In the genomic region with DNA sequence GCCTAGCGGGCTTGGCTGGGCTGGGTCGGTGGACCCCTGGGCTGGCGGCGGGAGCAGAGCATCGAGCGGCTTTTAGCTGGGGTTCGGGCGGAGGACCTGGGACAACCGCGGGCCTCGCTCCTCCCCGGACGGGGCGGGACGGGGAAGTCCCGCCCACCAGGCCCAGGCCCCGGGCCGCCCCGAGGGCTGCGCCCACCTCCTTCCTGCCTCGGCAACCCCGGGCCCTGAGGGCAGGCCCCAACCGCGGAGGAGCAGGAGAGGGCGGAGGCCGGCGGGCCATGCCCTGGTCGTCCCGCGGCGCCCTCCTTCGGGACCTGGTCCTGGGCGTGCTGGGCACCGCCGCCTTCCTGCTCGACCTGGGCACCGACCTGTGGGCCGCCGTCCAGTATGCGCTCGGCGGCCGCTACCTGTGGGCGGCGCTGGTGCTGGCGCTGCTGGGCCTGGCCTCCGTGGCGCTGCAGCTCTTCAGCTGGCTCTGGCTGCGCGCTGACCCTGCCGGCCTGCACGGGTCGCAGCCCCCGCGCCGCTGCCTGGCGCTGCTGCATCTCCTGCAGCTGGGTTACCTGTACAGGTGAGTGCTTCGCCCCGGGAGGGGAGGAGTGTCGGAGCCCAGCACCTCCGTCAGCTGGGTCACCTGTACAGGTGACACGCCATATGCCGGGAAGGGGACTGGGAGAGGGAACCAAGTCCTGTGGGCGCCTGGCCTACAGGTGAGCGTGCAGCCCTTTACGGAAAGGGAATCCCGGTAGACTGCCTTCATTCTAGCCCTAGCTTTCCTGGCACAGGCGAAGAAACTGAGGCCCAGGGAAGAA, we compare ENCODE assay signal across 1 cellular context.
TF ChIP-seq lines count a peak whose summit lies in the region.

A gene with protein sequence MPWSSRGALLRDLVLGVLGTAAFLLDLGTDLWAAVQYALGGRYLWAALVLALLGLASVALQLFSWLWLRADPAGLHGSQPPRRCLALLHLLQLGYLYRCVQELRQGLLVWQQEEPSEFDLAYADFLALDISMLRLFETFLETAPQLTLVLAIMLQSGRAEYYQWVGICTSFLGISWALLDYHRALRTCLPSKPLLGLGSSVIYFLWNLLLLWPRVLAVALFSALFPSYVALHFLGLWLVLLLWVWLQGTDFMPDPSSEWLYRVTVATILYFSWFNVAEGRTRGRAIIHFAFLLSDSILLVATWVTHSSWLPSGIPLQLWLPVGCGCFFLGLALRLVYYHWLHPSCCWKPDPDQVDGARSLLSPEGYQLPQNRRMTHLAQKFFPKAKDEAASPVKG (plus strand): TSS at position 182 of the 812 bp plus-strand sequence. CDS start 97 bp downstream, at position 279.

TF ChIP-seq in HepG2, 621 proteins besides CTCF, POLR2A, EP300 and RAD21 (continued from another document and continues in another):
- TF ChIP-seq, protein P1, sequence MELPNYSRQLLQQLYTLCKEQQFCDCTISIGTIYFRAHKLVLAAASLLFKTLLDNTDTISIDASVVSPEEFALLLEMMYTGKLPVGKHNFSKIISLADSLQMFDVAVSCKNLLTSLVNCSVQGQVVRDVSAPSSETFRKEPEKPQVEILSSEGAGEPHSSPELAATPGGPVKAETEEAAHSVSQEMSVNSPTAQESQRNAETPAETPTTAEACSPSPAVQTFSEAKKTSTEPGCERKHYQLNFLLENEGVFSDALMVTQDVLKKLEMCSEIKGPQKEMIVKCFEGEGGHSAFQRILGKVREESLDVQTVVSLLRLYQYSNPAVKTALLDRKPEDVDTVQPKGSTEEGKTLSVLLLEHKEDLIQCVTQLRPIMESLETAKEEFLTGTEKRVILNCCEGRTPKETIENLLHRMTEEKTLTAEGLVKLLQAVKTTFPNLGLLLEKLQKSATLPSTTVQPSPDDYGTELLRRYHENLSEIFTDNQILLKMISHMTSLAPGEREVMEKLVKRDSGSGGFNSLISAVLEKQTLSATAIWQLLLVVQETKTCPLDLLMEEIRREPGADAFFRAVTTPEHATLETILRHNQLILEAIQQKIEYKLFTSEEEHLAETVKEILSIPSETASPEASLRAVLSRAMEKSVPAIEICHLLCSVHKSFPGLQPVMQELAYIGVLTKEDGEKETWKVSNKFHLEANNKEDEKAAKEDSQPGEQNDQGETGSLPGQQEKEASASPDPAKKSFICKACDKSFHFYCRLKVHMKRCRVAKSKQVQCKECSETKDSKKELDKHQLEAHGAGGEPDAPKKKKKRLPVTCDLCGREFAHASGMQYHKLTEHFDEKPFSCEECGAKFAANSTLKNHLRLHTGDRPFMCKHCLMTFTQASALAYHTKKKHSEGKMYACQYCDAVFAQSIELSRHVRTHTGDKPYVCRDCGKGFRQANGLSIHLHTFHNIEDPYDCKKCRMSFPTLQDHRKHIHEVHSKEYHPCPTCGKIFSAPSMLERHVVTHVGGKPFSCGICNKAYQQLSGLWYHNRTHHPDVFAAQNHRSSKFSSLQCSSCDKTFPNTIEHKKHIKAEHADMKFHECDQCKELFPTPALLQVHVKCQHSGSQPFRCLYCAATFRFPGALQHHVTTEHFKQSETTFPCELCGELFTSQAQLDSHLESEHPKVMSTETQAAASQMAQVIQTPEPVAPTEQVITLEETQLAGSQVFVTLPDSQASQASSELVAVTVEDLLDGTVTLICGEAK (IDR thresholded peaks at IDR 0.05) = no peak
- TF ChIP-seq, protein P1 (CRISPR knock-in tag; IDR thresholded peaks at IDR 0.05) = no peak
- TF ChIP-seq SNAPC2 (CRISPR knock-in tag; IDR thresholded peaks at IDR 0.05) (no peak), CEBPB (IDR thresholded peaks at IDR 0.05; ENCODE audit: borderline replicate concordance, low read depth, low read length) (no peak), NFKB2 (CRISPR knock-in tag; IDR thresholded peaks at IDR 0.05; ENCODE audit: borderline replicate concordance) (no peak), CHCHD3 (CRISPR knock-in tag; IDR thresholded peaks at IDR 0.05) (no peak), DNMT1 (CRISPR knock-in tag; IDR thresholded peaks at IDR 0.05) (no peak), HMGA1 (CRISPR knock-in tag; conservative IDR thresholded peaks at IDR 0.05) (no peak), ZFP37 (CRISPR knock-in tag; IDR thresholded peaks at IDR 0.05; ENCODE audit: borderline replicate concordance) (no peak), CCDC6 (CRISPR knock-in tag; IDR thresholded peaks at IDR 0.05) (peak; percentile 69; the same call in 1 of the 2 replicates), YY1 (IDR thresholded peaks at IDR 0.05; ENCODE audit: insufficient read depth, insufficient replicate concordance, low read depth, low read length) (peak; percentile 19), SRSF4 (IDR thresholded peaks at IDR 0.05; ENCODE audit: low read depth, low read length, poor library complexity, severe bottlenecking) (no peak), ZNF180 (CRISPR knock-in tag; IDR thresholded peaks at IDR 0.05; ENCODE audit: borderline replicate concordance, low read depth) (no peak), ZFP36L2 (CRISPR knock-in tag; IDR thresholded peaks at IDR 0.05) (no peak), ZNF564 (CRISPR knock-in tag; IDR thresholded peaks at IDR 0.05) (0 out of 2 replicates have a peak, but pooled peaks have one; percentile 23), REXO4 (CRISPR knock-in tag; IDR thresholded peaks at IDR 0.05; ENCODE audit: borderline replicate concordance) (no peak), JUNB (CRISPR knock-in tag; IDR thresholded peaks at IDR 0.05; ENCODE audit: borderline replicate concordance) (no peak), ETV6 (CRISPR knock-in tag; conservative IDR thresholded peaks at IDR 0.05) (no peak), RXRB (CRISPR knock-in tag; IDR thresholded peaks at IDR 0.05; ENCODE audit: borderline replicate concordance) (no peak), ZNF546 (CRISPR knock-in tag; conservative IDR thresholded peaks at IDR 0.05) (no peak), RFX1 (IDR thresholded peaks at IDR 0.05) (no peak), FOXA3 (CRISPR knock-in tag; IDR thresholded peaks at IDR 0.05) (no peak), ZNF337 (CRISPR knock-in tag; IDR thresholded peaks at IDR 0.05; ENCODE audit: borderline replicate concordance, low read depth) (no peak), POLR2AphosphoS5 (IDR thresholded peaks at IDR 0.05; ENCODE audit: low read depth, low read length) (peak; percentile 36), ARNT (IDR thresholded peaks at IDR 0.05) (no peak), ZNF121 (CRISPR knock-in tag; IDR thresholded peaks at IDR 0.05) (no peak), MTF2 (CRISPR knock-in tag; IDR thresholded peaks at IDR 0.05; ENCODE audit: borderline replicate concordance) (peak; percentile 59; the same call in 1 of the 2 replicates)
- TF ChIP-seq, protein P2, sequence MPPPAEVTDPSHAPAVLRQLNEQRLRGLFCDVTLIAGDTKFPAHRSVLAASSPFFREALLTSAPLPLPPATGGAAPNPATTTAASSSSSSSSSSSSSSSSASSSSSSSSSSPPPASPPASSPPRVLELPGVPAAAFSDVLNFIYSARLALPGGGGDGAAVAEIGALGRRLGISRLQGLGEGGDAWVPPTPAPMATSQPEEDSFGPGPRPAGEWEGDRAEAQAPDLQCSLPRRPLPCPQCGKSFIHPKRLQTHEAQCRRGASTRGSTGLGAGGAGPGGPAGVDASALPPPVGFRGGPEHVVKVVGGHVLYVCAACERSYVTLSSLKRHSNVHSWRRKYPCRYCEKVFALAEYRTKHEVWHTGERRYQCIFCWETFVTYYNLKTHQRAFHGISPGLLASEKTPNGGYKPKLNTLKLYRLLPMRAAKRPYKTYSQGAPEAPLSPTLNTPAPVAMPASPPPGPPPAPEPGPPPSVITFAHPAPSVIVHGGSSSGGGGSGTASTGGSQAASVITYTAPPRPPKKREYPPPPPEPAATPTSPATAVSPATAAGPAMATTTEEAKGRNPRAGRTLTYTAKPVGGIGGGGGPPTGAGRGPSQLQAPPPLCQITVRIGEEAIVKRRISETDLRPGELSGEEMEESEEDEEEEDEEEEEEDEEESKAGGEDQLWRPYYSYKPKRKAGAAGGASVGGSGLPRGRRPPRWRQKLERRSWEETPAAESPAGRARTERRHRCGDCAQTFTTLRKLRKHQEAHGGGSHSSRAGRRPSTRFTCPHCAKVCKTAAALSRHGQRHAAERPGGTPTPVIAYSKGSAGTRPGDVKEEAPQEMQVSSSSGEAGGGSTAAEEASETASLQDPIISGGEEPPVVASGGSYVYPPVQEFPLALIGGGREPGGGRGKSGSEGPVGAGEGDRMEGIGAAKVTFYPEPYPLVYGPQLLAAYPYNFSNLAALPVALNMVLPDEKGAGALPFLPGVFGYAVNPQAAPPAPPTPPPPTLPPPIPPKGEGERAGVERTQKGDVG (CRISPR knock-in tag; IDR thresholded peaks at IDR 0.05; ENCODE audit: borderline replicate concordance) = no peak
- TF ChIP-seq, protein P3, sequence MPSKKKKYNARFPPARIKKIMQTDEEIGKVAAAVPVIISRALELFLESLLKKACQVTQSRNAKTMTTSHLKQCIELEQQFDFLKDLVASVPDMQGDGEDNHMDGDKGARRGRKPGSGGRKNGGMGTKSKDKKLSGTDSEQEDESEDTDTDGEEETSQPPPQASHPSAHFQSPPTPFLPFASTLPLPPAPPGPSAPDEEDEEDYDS (CRISPR knock-in tag; IDR thresholded peaks at IDR 0.05) = 0 out of 2 replicates have a peak, but pooled peaks have one; percentile 19
- TF ChIP-seq, protein P4, sequence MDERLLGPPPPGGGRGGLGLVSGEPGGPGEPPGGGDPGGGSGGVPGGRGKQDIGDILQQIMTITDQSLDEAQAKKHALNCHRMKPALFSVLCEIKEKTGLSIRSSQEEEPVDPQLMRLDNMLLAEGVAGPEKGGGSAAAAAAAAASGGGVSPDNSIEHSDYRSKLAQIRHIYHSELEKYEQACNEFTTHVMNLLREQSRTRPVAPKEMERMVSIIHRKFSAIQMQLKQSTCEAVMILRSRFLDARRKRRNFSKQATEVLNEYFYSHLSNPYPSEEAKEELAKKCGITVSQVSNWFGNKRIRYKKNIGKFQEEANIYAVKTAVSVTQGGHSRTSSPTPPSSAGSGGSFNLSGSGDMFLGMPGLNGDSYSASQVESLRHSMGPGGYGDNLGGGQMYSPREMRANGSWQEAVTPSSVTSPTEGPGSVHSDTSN (CRISPR knock-in tag; IDR thresholded peaks at IDR 0.05) = no peak
- TF ChIP-seq, protein P5, sequence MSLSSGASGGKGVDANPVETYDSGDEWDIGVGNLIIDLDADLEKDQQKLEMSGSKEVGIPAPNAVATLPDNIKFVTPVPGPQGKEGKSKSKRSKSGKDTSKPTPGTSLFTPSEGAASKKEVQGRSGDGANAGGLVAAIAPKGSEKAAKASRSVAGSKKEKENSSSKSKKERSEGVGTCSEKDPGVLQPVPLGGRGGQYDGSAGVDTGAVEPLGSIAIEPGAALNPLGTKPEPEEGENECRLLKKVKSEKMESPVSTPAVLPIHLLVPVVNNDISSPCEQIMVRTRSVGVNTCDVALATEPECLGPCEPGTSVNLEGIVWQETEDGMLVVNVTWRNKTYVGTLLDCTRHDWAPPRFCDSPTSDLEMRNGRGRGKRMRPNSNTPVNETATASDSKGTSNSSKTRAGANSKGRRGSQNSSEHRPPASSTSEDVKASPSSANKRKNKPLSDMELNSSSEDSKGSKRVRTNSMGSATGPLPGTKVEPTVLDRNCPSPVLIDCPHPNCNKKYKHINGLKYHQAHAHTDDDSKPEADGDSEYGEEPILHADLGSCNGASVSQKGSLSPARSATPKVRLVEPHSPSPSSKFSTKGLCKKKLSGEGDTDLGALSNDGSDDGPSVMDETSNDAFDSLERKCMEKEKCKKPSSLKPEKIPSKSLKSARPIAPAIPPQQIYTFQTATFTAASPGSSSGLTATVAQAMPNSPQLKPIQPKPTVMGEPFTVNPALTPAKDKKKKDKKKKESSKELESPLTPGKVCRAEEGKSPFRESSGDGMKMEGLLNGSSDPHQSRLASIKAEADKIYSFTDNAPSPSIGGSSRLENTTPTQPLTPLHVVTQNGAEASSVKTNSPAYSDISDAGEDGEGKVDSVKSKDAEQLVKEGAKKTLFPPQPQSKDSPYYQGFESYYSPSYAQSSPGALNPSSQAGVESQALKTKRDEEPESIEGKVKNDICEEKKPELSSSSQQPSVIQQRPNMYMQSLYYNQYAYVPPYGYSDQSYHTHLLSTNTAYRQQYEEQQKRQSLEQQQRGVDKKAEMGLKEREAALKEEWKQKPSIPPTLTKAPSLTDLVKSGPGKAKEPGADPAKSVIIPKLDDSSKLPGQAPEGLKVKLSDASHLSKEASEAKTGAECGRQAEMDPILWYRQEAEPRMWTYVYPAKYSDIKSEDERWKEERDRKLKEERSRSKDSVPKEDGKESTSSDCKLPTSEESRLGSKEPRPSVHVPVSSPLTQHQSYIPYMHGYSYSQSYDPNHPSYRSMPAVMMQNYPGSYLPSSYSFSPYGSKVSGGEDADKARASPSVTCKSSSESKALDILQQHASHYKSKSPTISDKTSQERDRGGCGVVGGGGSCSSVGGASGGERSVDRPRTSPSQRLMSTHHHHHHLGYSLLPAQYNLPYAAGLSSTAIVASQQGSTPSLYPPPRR (CRISPR knock-in tag; IDR thresholded peaks at IDR 0.05; ENCODE audit: borderline replicate concordance) = no peak
